Comparison of ENCODE assay signal across 16 cellular contexts in genomic region chrX:12948495-12948894, GRCh38. TPM values are rescaled to one million over a fixed set of nuclear protein-coding genes. Genes with fewer than 3 reads are reported as not detected.
DNase-seq lines count a peak whose midpoint lies in the region; ATAC-seq, FAIRE-seq and TF ChIP-seq lines count a peak whose summit lies in the region.
"Had no signal": no experiment of that assay in that cellular context is flagged by ENCODE, and none has a peak within 500 bp of the region (broad histone marks: within the 10 kb centered on the region; RNA-seq: fewer than 3 reads in every experiment).

No MANE protein-coding gene starts in this region.

- H3K4me3 ChIP-seq in CD4-positive, CD25-positive, alpha-beta regulatory T cell (ENCODE audit: low read depth, low read length): peak overlapping the region; percentile 39
- H3K4me3 ChIP-seq: ascending aorta, SK-N-MC had no signal

- FAIRE-seq in GM12891 (lab: Jason Lieb, UNC): peak; percentile 16

- H3K9me3 Mint-ChIP-seq in CD4-positive, CD25-positive, alpha-beta regulatory T cell: no peaks in the 10 kb centered on the region
- H3K9me3 Mint-ChIP-seq in activated T-helper 2 cell treated with anti-CD3 and anti-CD28 coated beads, Interferon-gamma antibody, Interleukin-2, Interleukin-4, amounts not matched to agents 10 μg/mL and 5 μg/mL and 100 μg/mL, durations not matched to agents 14 hours and 24 hours and 36 hours: no peaks in the 10 kb centered on the region
- peaks cover 6% of the 10 kb centered on the region for H3K9me3 Mint-ChIP-seq in nephron

- H3K27ac Mint-ChIP-seq in CD4-positive, CD25-positive, alpha-beta regulatory T cell: peak overlapping the region; percentile 91 to 97 (median 95)
- H3K27ac Mint-ChIP-seq in activated T-helper 2 cell treated with anti-CD3 and anti-CD28 coated beads, Interferon-gamma antibody, Interleukin-2, Interleukin-4, amounts not matched to agents 10 μg/mL and 5 μg/mL and 100 μg/mL, durations not matched to agents 14 hours and 24 hours and 36 hours: peak overlapping the region; percentile 28
- H3K27ac Mint-ChIP-seq in nephron: peak overlapping the region in 2 of 3 experiments; percentile 76 to 93

- H3K9me3 ChIP-seq in CD4-positive, CD25-positive, alpha-beta regulatory T cell (ENCODE audit: control insufficient read depth in 2 of 2, low read length in 2 of 2): no peaks in the 10 kb centered on the region
- H3K9me3 ChIP-seq: ascending aorta had no signal

- H3K27ac ChIP-seq in CD4-positive, CD25-positive, alpha-beta regulatory T cell (ENCODE audit: insufficient read depth, low read length, poor library complexity, severe bottlenecking): peak overlapping the region; percentile 89

- intact Hi-C loops in activated T-helper 2 cell treated with anti-CD3 and anti-CD28 coated beads, Interferon-gamma antibody, Interleukin-2, Interleukin-4, amounts not matched to agents 10 μg/mL and 5 μg/mL and 100 μg/mL, durations not matched to agents 14 hours and 24 hours and 36 hours (cut with micrococcal nuclease): loop anchor here (5.0 kb wide), 1 partner anchor 524 kb away; no protein-coding TSS in a partner anchor

- no peaks in the 10 kb centered on the region for H3K36me3 Mint-ChIP-seq in CD4-positive, CD25-positive, alpha-beta regulatory T cell
- no peaks in the 10 kb centered on the region for H3K36me3 Mint-ChIP-seq in activated T-helper 2 cell treated with anti-CD3 and anti-CD28 coated beads, Interferon-gamma antibody, Interleukin-2, Interleukin-4, amounts not matched to agents 10 μg/mL and 5 μg/mL and 100 μg/mL, durations not matched to agents 14 hours and 24 hours and 36 hours (ENCODE audit: low read depth)
- no peaks in the 10 kb centered on the region for H3K36me3 Mint-ChIP-seq in nephron (ENCODE audit: low read depth)

- ATAC-seq in CD4-positive, CD25-positive, alpha-beta regulatory T cell (ENCODE audit: low read depth in 2 of 2): no peak
- ATAC-seq in GM21390 (IDR thresholded peaks at IDR 0.05; ENCODE audit: unreplicated experiment): no peak
- no peak for ATAC-seq in GM18909 (IDR thresholded peaks at IDR 0.05; ENCODE audit: poor library complexity, unreplicated experiment)
- ATAC-seq: sciatic nerve had no signal

- no peaks in the 10 kb centered on the region for H3K27me3 Mint-ChIP-seq in CD4-positive, CD25-positive, alpha-beta regulatory T cell
- H3K27me3 Mint-ChIP-seq in activated T-helper 2 cell treated with anti-CD3 and anti-CD28 coated beads, Interferon-gamma antibody, Interleukin-2, Interleukin-4, amounts not matched to agents 10 μg/mL and 5 μg/mL and 100 μg/mL, durations not matched to agents 14 hours and 24 hours and 36 hours (ENCODE audit: low read depth): no peaks in the 10 kb centered on the region
- H3K27me3 Mint-ChIP-seq in nephron (ENCODE audit: low read depth): no peaks in the 10 kb centered on the region

- no peak for DNase-seq in CD4-positive, CD25-positive, alpha-beta regulatory T cell
- DNase-seq in GM12891 (ENCODE audit: insufficient read length, low spot score): no peak
- DNase-seq in activated T-helper 2 cell treated with anti-CD3 and anti-CD28 coated beads, Interferon-gamma antibody, Interleukin-2, Interleukin-4, amounts not matched to agents 10 μg/mL and 5 μg/mL and 100 μg/mL, durations not matched to agents 14 hours and 24 hours and 36 hours (ENCODE audit: low spot score): no peak
- no peak for DNase-seq in GDM1 (lab: John Stamatoyannopoulos, UW)
- DNase-seq: foreskin fibroblast; islet precursor cell; NCI-H2029 treated with DMSO at 0.1 percent for 48 hours; NK-92 treated with Interleukin-12 subunit alpha and Interleukin-12 subunit beta, amount 100 ng/mL, for 24 hours; substantia nigra had no signal

- no peaks in the 10 kb centered on the region for H3K27me3 ChIP-seq in CD4-positive, CD25-positive, alpha-beta regulatory T cell (ENCODE audit: control insufficient read depth, insufficient read depth, low read length)
- H3K27me3 ChIP-seq: ascending aorta had no signal

- H3K4me1 Mint-ChIP-seq in CD4-positive, CD25-positive, alpha-beta regulatory T cell: peaks cover 30 to 73% (median 49%) of the 10 kb centered on the region in 4 donors
- H3K4me1 Mint-ChIP-seq in activated T-helper 2 cell treated with anti-CD3 and anti-CD28 coated beads, Interferon-gamma antibody, Interleukin-2, Interleukin-4, amounts not matched to agents 10 μg/mL and 5 μg/mL and 100 μg/mL, durations not matched to agents 14 hours and 24 hours and 36 hours (ENCODE audit: low read depth): peaks cover 68% of the 10 kb centered on the region
- H3K4me1 Mint-ChIP-seq in nephron: peaks cover 42% of the 10 kb centered on the region

- no peak for TF ChIP-seq CTCF in nephron (IDR thresholded peaks at IDR 0.05; ENCODE audit: unreplicated experiment in 3 of 3)

- no peak for TF ChIP-seq POLR2A in GM12891 (IDR thresholded peaks at IDR 0.05; ENCODE audit: low read depth, low read length)

- no peaks in the 10 kb centered on the region for H3K36me3 ChIP-seq in CD4-positive, CD25-positive, alpha-beta regulatory T cell (ENCODE audit: control insufficient read depth, insufficient read depth, low read length)
- H3K36me3 ChIP-seq: ascending aorta had no signal

- H3K4me1 ChIP-seq in CD4-positive, CD25-positive, alpha-beta regulatory T cell (ENCODE audit: control insufficient read depth, insufficient read depth, low read length, poor library complexity, severe bottlenecking): peaks cover 68% of the 10 kb centered on the region

- H3K4me3 Mint-ChIP-seq in CD4-positive, CD25-positive, alpha-beta regulatory T cell: peak overlapping the region in 3 of 4 donors; percentile 9 to 31 (median 28)
- H3K4me3 Mint-ChIP-seq in activated T-helper 2 cell treated with anti-CD3 and anti-CD28 coated beads, Interferon-gamma antibody, Interleukin-2, Interleukin-4, amounts not matched to agents 10 μg/mL and 5 μg/mL and 100 μg/mL, durations not matched to agents 14 hours and 24 hours and 36 hours (ENCODE audit: low read depth): no peak overlapping the region
- H3K4me3 Mint-ChIP-seq in nephron: no peak overlapping the region

TF ChIP-seq in GM12891, 5 proteins besides CTCF, POLR2A, EP300 and RAD21:
- TF ChIP-seq SPI1 (IDR thresholded peaks at IDR 0.05; ENCODE audit: low read depth, low read length) (no peak), POLR2AphosphoS5 (IDR thresholded peaks at IDR 0.05; ENCODE audit: low read depth, low read length) (no peak), POU2F2 (IDR thresholded peaks at IDR 0.05; ENCODE audit: low read depth, low read length) (no peak), TAF1 (IDR thresholded peaks at IDR 0.05; ENCODE audit: low read depth, low read length) (no peak), PAX5 (IDR thresholded peaks at IDR 0.05; ENCODE audit: insufficient read depth, low read length, severe bottlenecking) (no peak)

RNA-seq across cellular contexts. Expression of gene TMSB4X, which starts 26.4 kb away (rescaled TPM):
- 6,725 TPM for total RNA-seq in CD4-positive, CD25-positive, alpha-beta regulatory T cell
- over 10,000 TPM; 30,486 to 36,942 (median 35,671) TPM for polyA plus RNA-seq in CD4-positive, CD25-positive, alpha-beta regulatory T cell
- 22,419 TPM for polyA plus RNA-seq in GM12891 (2012; ENCODE audit: low read depth, missing spikeins)
- total RNA-seq in activated T-helper 2 cell treated with anti-CD3 and anti-CD28 coated beads, Interferon-gamma antibody, Interleukin-2, Interleukin-4, amounts not matched to agents 10 μg/mL and 5 μg/mL and 100 μg/mL, durations not matched to agents 14 hours and 24 hours and 36 hours: 7,759 and 7,983 TPM in 2 replicates

RNA-seq across cellular contexts. Expression of gene TLR8, which starts 42.1 kb away (rescaled TPM):
- total RNA-seq in CD4-positive, CD25-positive, alpha-beta regulatory T cell: not detected
- polyA plus RNA-seq in CD4-positive, CD25-positive, alpha-beta regulatory T cell: not detected
- not detected for polyA plus RNA-seq in GM12891 (2012; ENCODE audit: low read depth, missing spikeins)
- not detected in 2 replicates for total RNA-seq in activated T-helper 2 cell treated with anti-CD3 and anti-CD28 coated beads, Interferon-gamma antibody, Interleukin-2, Interleukin-4, amounts not matched to agents 10 μg/mL and 5 μg/mL and 100 μg/mL, durations not matched to agents 14 hours and 24 hours and 36 hours
- total RNA-seq: LHCN-M2 had no signal

Comparison
In these comparisons a context has a peak if more than half of its experiments do, and no peak if none do; other contexts are left out.
1. H3K27ac Mint-ChIP-seq: peak in every context shown above with its lines; median percentile 95 in CD4-positive, CD25-positive, alpha-beta regulatory T cell; 84 in nephron; 28 in activated T-helper 2 cell treated with anti-CD3 and anti-CD28 coated beads, Interferon-gamma antibody, Interleukin-2, Interleukin-4, amounts not matched to agents 10 μg/mL and 5 μg/mL and 100 μg/mL, durations not matched to agents 14 hours and 24 hours and 36 hours.
2. H3K4me3 Mint-ChIP-seq: peak in CD4-positive, CD25-positive, alpha-beta regulatory T cell (3 of 4); none in activated T-helper 2 cell treated with anti-CD3 and anti-CD28 coated beads, Interferon-gamma antibody, Interleukin-2, Interleukin-4, amounts not matched to agents 10 μg/mL and 5 μg/mL and 100 μg/mL, durations not matched to agents 14 hours and 24 hours and 36 hours (single experiment) and nephron (0 of 3).